Comparison of ENCODE assay signal across 1 cellular context in genomic region chr13:98301721-98302120, GRCh38.
TF ChIP-seq lines count a peak whose summit lies in the region.

No MANE protein-coding gene starts in this region.

TF ChIP-seq in A549, 52 proteins besides CTCF, POLR2A, EP300 and RAD21 (continued from another document):
- TF ChIP-seq KDM5A (IDR thresholded peaks at IDR 0.05) (no peak), CHD4 (IDR thresholded peaks at IDR 0.05; ENCODE audit: borderline replicate concordance) (no peak), ZNF302 (CRISPR knock-in tag; IDR thresholded peaks at IDR 0.05) (no peak), HOXB5 (CRISPR knock-in tag; IDR thresholded peaks at IDR 0.05) (no peak), POLR2AphosphoS2 (conservative IDR thresholded peaks at IDR 0.05; ENCODE audit: low read length) (no peak), ZSCAN20 (CRISPR knock-in tag; IDR thresholded peaks at IDR 0.05) (no peak), PHF8 (IDR thresholded peaks at IDR 0.05; ENCODE audit: borderline replicate concordance, low read depth) (no peak)
TF ChIP-seq in A549: peak in this region for 0.
